22 cellular contexts compared by ENCODE assay signal in the genomic region with DNA sequence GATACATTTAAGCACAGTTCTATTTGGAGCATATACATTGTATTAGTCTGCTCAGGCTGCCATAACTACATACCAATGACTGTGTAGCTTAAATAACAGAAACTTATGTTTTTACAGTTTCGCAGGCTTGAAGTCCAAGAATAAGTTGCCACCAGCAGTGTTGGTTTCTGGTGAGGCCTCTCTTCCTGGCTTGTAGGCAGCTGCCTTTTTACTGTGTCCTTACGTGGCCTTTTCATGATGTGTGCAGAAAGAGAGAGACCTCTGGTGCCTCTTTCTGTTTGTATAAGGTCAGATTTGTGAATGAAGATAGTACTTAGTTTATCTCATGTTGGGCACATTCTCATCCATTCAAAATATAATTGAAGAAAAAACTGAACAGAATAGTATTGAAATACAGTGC.
"Had no signal": no experiment of that assay in that cellular context is flagged by ENCODE, and none has a peak within 500 bp of the region (broad histone marks: within the 10 kb centered on the region; RNA-seq: fewer than 3 reads in every experiment).

No MANE protein-coding gene starts in this region.

- H3K4me3 ChIP-seq: breast epithelium, stomach, testis, upper lobe of left lung had no signal

- DNase-seq: activated CD4-positive, alpha-beta T cell treated with anti-CD3 and anti-CD28 coated beads, Interleukin-2, amount 10 ng/mL, durations not matched to agents 7 days and 5 days; activated CD4-positive, CD25-positive, alpha-beta regulatory T cell; activated CD8-positive, alpha-beta memory T cell treated with anti-CD3 and anti-CD28 coated beads for 24 hours; activated naive CD4-positive, alpha-beta T cell; activated naive CD8-positive, alpha-beta T cell treated with anti-CD3 and anti-CD28 coated beads, Interleukin-2, amount 50 U/mL, for 24 hours; aorta; cerebellar nuclear complex; effector CD8-positive, alpha-beta T cell; foreskin keratinocyte; glutamatergic neuron; kidney glomerular epithelial cell; left ventricle myocardium superior; mesenchymal stem cell; posterior cingulate gyrus; retina; stimulated activated CD4-positive, alpha-beta T cell treated with anti-CD3 and anti-CD28 coated beads, Interleukin-12 subunit alpha, Interleukin-12 subunit beta, amount 100 ng/mL, for 4 hours; stimulated activated CD4-positive, alpha-beta T cell treated with anti-CD3 and anti-CD28 coated beads, Interleukin-2, amount 100 ng/mL, for 24 hours; stomach; testis; upper lobe of left lung had no signal

- H3K27ac ChIP-seq: breast epithelium, foreskin keratinocyte, stomach, testis, upper lobe of left lung had no signal

- H3K9me3 ChIP-seq: breast epithelium, stomach, testis, upper lobe of left lung had no signal

- H3K36me3 ChIP-seq: breast epithelium, stomach, upper lobe of left lung had no signal

- ATAC-seq: activated naive CD8-positive, alpha-beta T cell treated with anti-CD3 and anti-CD28 coated beads, Interleukin-2, amount 50 U/mL, for 24 hours; foreskin keratinocyte; left ventricle myocardium superior; natural killer cell treated with Interleukin-12 subunit alpha and Interleukin-12 subunit beta and Interleukin-15 and Interleukin-18, amount 100 ng/mL, for 72 hours had no signal

- H3K27me3 ChIP-seq: breast epithelium, foreskin keratinocyte, stomach, testis, upper lobe of left lung had no signal

- H3K4me1 ChIP-seq: breast epithelium, foreskin keratinocyte, stomach, testis, upper lobe of left lung had no signal
